Comparison of ENCODE assay signal across 19 cellular contexts in genomic region chr2:128392207-128392606, GRCh38.
DNase-seq lines count a peak whose midpoint lies in the region; ATAC-seq and TF ChIP-seq lines count a peak whose summit lies in the region.
"Had no signal": no experiment of that assay in that cellular context is flagged by ENCODE, and none has a peak within 500 bp of the region (broad histone marks: within the 10 kb centered on the region; RNA-seq: fewer than 3 reads in every experiment).

No MANE protein-coding gene starts in this region.

- no peaks in the 10 kb centered on the region for H4K20me1 ChIP-seq in GM23248 (ENCODE audit: insufficient read depth)
- no peaks in the 10 kb centered on the region for H4K20me1 ChIP-seq in osteoblast (ENCODE audit: insufficient read depth, low read length)
- H4K20me1 ChIP-seq: BLaER1 treated with 17β-estradiol and CSF1 and Interleukin-3, amounts not matched to agents 10 nM and 100 nM had no signal

- in situ Hi-C loops in GM23248 (cut with MboI), result no loop called here

- 94 to 95% methylated on average over 3 of the region's 3 CpGs for WGBS in GM23248 (ENCODE audit: low coverage in 1 of 2, low lambda C conversion rate in 2 of 2, missing lambda C conversion rate in 2 of 2), 2 experiments

- peaks cover 9% of the 10 kb centered on the region; the same call in 1 of the 2 replicates for H3F3A ChIP-seq in GM23248 (ENCODE audit: insufficient read depth)

- no peak for ATAC-seq in natural killer cell treated with Interleukin-12 subunit alpha and Interleukin-12 subunit beta and Interleukin-15 and Interleukin-18, amount 100 ng/mL, for 72 hours

- TF ChIP-seq CTCF in osteoblast (IDR thresholded peaks at IDR 0.05; ENCODE audit: extremely low read depth, low read depth, low read length), result no peak

- no peaks in the 10 kb centered on the region for H3K9me3 Mint-ChIP-seq in natural killer cell treated with Interleukin-12 subunit alpha and Interleukin-12 subunit beta and Interleukin-15 and Interleukin-18, amount 100 ng/mL, for 72 hours
- H3K9me3 Mint-ChIP-seq: CD14-positive monocyte; CD4-positive, alpha-beta T cell; CD8-positive, alpha-beta memory T cell; HFFc6 had no signal

- H2AFZ ChIP-seq in GM23248, result peak overlapping the region; percentile 72; the same call in 1 of the 2 replicates
- H2AFZ ChIP-seq in osteoblast (ENCODE audit: low read length), result no peak overlapping the region

- H3K4me2 ChIP-seq in GM23248 (ENCODE audit: unreplicated experiment) (peak overlapping the region; percentile 72), osteoblast (ENCODE audit: insufficient read depth, low read length) (no peak overlapping the region)
- H3K4me2 ChIP-seq: BLaER1 treated with 17β-estradiol and CSF1 and Interleukin-3, amounts not matched to agents 10 nM and 100 nM had no signal

- H3K9me2 ChIP-seq in GM23248 (ENCODE audit: insufficient read depth), result no peaks in the 10 kb centered on the region

- H3K36me3 Mint-ChIP-seq in natural killer cell treated with Interleukin-12 subunit alpha and Interleukin-12 subunit beta and Interleukin-15 and Interleukin-18, amount 100 ng/mL, for 72 hours, result no peaks in the 10 kb centered on the region
- H3K36me3 Mint-ChIP-seq: CD14-positive monocyte; CD8-positive, alpha-beta memory T cell had no signal

- no peaks in the 10 kb centered on the region for H3K9me3 ChIP-seq in GM23248 (ENCODE audit: low read depth)
- H3K9me3 ChIP-seq in SK-N-MC (ENCODE audit: low read depth, low read length), result no peaks in the 10 kb centered on the region
- no peaks in the 10 kb centered on the region for H3K9me3 ChIP-seq in osteoblast (ENCODE audit: low read depth, low read length)
- H3K9me3 ChIP-seq: BE2C; BLaER1 treated with 17β-estradiol and CSF1 and Interleukin-3, amounts not matched to agents 10 nM and 100 nM; HAP-1 had no signal

- H3K36me3 ChIP-seq in GM23248 (ENCODE audit: low read depth), result no peaks in the 10 kb centered on the region
- H3K36me3 ChIP-seq in SK-N-MC (ENCODE audit: insufficient read depth, low read length), result no peaks in the 10 kb centered on the region
- no peaks in the 10 kb centered on the region for H3K36me3 ChIP-seq in osteoblast (ENCODE audit: insufficient read depth, low read length)
- H3K36me3 ChIP-seq: BE2C; BLaER1 treated with 17β-estradiol and CSF1 and Interleukin-3, amounts not matched to agents 10 nM and 100 nM; HAP-1 had no signal

- H3K79me2 ChIP-seq in GM23248 (ENCODE audit: insufficient read depth), result no peaks in the 10 kb centered on the region
- H3K79me2 ChIP-seq in osteoblast (ENCODE audit: insufficient read depth, low read length), result no peaks in the 10 kb centered on the region

- DNase-seq in GM23248, result no peak
- DNase-seq in SK-N-MC (ENCODE audit: low read depth, low spot score), result no peak
- DNase-seq in iris pigment epithelial cell (ENCODE audit: low read depth), result peak; percentile 51
- DNase-seq in osteoblast (ENCODE audit: insufficient read length, low spot score, missing footprints), result no peak
- DNase-seq in NCI-H2029 treated with DMSO at 0.1 percent for 48 hours (lab: John Stamatoyannopoulos, UW), result no peak
- no peak for DNase-seq in natural killer cell treated with Interleukin-12 subunit alpha and Interleukin-12 subunit beta and Interleukin-15 and Interleukin-18, amount 100 ng/mL, for 72 hours (ENCODE audit: low spot score)
- DNase-seq: AML-193; BE2C; CD4-positive, alpha-beta T cell; DMS 273 treated with DMSO at 0.1 percent for 48 hours; DMS53; DMS79 treated with DMSO at 0.1 percent for 48 hours; GF-D8; GOT3; HFFc6 had no signal

- H3K27ac Mint-ChIP-seq in natural killer cell treated with Interleukin-12 subunit alpha and Interleukin-12 subunit beta and Interleukin-15 and Interleukin-18, amount 100 ng/mL, for 72 hours, result no peak overlapping the region
- H3K27ac Mint-ChIP-seq: CD4-positive, alpha-beta T cell; CD8-positive, alpha-beta memory T cell; HFFc6 had no signal

- H3K4me1 Mint-ChIP-seq in natural killer cell treated with Interleukin-12 subunit alpha and Interleukin-12 subunit beta and Interleukin-15 and Interleukin-18, amount 100 ng/mL, for 72 hours (ENCODE audit: low read depth in 2 of 2), result no peaks in the 10 kb centered on the region
- H3K4me1 Mint-ChIP-seq: CD14-positive monocyte; CD8-positive, alpha-beta memory T cell had no signal

- H3K9ac ChIP-seq in GM23248 (0 out of 2 replicates have a peak overlapping the region, but pooled peaks have one; percentile 7), SK-N-MC (ENCODE audit: insufficient read length) (no peak overlapping the region)
- H3K9ac ChIP-seq: BLaER1 treated with 17β-estradiol and CSF1 and Interleukin-3, amounts not matched to agents 10 nM and 100 nM had no signal

- no peaks in the 10 kb centered on the region for H3K27me3 ChIP-seq in GM23248 (replicated peaks; ENCODE audit: insufficient read depth)
- H3K27me3 ChIP-seq in osteoblast (ENCODE audit: insufficient read depth, low read length), result no peaks in the 10 kb centered on the region
- H3K27me3 ChIP-seq: BE2C; BLaER1 treated with 17β-estradiol and CSF1 and Interleukin-3, amounts not matched to agents 10 nM and 100 nM had no signal

- H3K27me3 Mint-ChIP-seq in natural killer cell treated with Interleukin-12 subunit alpha and Interleukin-12 subunit beta and Interleukin-15 and Interleukin-18, amount 100 ng/mL, for 72 hours, result peaks cover 7% of the 10 kb centered on the region in 2 donors
- H3K27me3 Mint-ChIP-seq: CD4-positive, alpha-beta T cell had no signal

- H3K4me3 Mint-ChIP-seq in natural killer cell treated with Interleukin-12 subunit alpha and Interleukin-12 subunit beta and Interleukin-15 and Interleukin-18, amount 100 ng/mL, for 72 hours, result no peak overlapping the region
- H3K4me3 Mint-ChIP-seq: CD14-positive monocyte; CD4-positive, alpha-beta T cell; CD8-positive, alpha-beta memory T cell; HFFc6 had no signal

- H3K27ac ChIP-seq in GM23248 (no peak overlapping the region), SK-N-MC (peak overlapping the region; percentile 63), osteoblast (ENCODE audit: low read depth, low read length) (no peak overlapping the region)
- H3K27ac ChIP-seq: BLaER1 treated with 17β-estradiol and CSF1 and Interleukin-3, amounts not matched to agents 10 nM and 100 nM had no signal

- H3K4me1 ChIP-seq in GM23248 (ENCODE audit: insufficient read depth) (peaks cover 27% of the 10 kb centered on the region), osteoblast (ENCODE audit: insufficient read depth, low read length) (no peaks in the 10 kb centered on the region)

- H3K4me3 ChIP-seq in GM23248, result 0 out of 2 replicates have a peak overlapping the region, but pooled peaks have one; percentile 51
- no peak overlapping the region for H3K4me3 ChIP-seq in SK-N-MC
- H3K4me3 ChIP-seq in osteoblast (ENCODE audit: insufficient read depth, low read length), result no peak overlapping the region
- H3K4me3 ChIP-seq: BLaER1 treated with 17β-estradiol and CSF1 and Interleukin-3, amounts not matched to agents 10 nM and 100 nM; HAP-1 had no signal
